ENCODE assay signal across 23 cellular contexts in the genomic region with DNA sequence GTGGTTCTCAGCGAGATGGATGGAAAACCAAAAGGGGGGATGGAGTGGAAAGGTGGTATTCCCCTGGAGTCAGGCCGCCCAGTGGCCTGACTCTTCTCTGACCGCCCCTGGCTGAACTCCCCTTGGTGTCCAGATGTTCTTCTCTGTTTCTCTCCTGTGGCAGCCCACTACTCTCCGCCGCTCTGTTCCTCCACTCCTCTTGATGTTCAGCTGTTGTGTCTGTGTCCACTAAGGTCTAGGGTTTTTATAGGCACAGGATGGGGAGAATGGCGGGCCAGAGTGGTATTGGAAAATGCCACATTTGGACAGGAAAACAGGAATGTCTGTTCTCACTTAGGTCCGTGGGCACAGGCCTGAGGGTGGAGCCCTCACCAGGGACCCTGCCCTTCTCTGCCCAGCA.
A peak's percentile ranks its signal among the peaks of the same experiment; 100 is the strongest.
DNase-seq lines count a peak whose midpoint lies in the region; ATAC-seq, FAIRE-seq and TF ChIP-seq lines count a peak whose summit lies in the region.
"Had no signal": no experiment of that assay in that cellular context is flagged by ENCODE, and none has a peak within 500 bp of the region (broad histone marks: within the 10 kb centered on the region; RNA-seq: fewer than 3 reads in every experiment).

No MANE protein-coding gene starts in this region.

- H3K9me3 Mint-ChIP-seq in astrocyte (ENCODE audit: unreplicated experiment) = no peaks in the 10 kb centered on the region

- CTCF ChIA-PET in H1 (lab: Charles Lee; ENCODE audit: partially characterized antibody) = no interaction called here

- H3K27ac ChIP-seq in astrocyte (ENCODE audit: low read depth, low read length) = no peak overlapping the region
- H3K27ac ChIP-seq in H1 (ENCODE audit: low read depth, low read length) = no peak overlapping the region
- H3K27ac ChIP-seq in neuronal stem cell (replicated peaks; ENCODE audit: low read length) = no peak overlapping the region
- H3K27ac ChIP-seq in trophoblast cell (ENCODE audit: low read depth, low read length) = no peak overlapping the region
- no peak overlapping the region for H3K27ac ChIP-seq in right cardiac atrium (ENCODE audit: low read length)
- H3K27ac ChIP-seq: BLaER1 had no signal

- H3K4me1 ChIP-seq in astrocyte (ENCODE audit: insufficient read depth, low read length) (no peaks in the 10 kb centered on the region), H1 (replicated peaks in 1 of 4; ENCODE audit: control insufficient read depth in 3 of 4, insufficient read depth in 4 of 4, low read length in 3 of 4) (no peaks in the 10 kb centered on the region), neuronal stem cell (ENCODE audit: control insufficient read depth in 2 of 2, insufficient read depth in 1 of 2, low read depth in 1 of 2, low read length in 2 of 2) (no peaks in the 10 kb centered on the region), trophoblast cell (ENCODE audit: control insufficient read depth in 1 of 2, insufficient read depth in 2 of 2, low read length in 2 of 2) (peaks cover 0 to 2% of the 10 kb centered on the region in 2 experiments), right cardiac atrium (ENCODE audit: control insufficient read depth, insufficient read depth, low read length) (no peaks in the 10 kb centered on the region)
- H3K4me1 ChIP-seq: BE2C, BLaER1 had no signal

- H3K36me3 Mint-ChIP-seq in astrocyte (ENCODE audit: low read depth, unreplicated experiment) = no peaks in the 10 kb centered on the region
- H3K36me3 Mint-ChIP-seq: CD14-positive monocyte; CD4-positive, alpha-beta memory T cell; CD4-positive, CD25-positive, alpha-beta regulatory T cell; CD8-positive, alpha-beta memory T cell had no signal

- 94% methylated on average over 7 of the region's 7 CpGs; no CpG with 5 or more reads in 1 of the 2 experiments for WGBS in H1 (ENCODE audit: extremely low coverage in 1 of 2, insufficient coverage in 1 of 2, insufficient read length in 1 of 2, insufficient replicate concordance in 2 of 2, low coverage in 1 of 2, low lambda C conversion rate in 2 of 2, missing lambda C conversion rate in 1 of 2), 2 experiments
- WGBS in neuronal stem cell (ENCODE audit: extremely low coverage in 2 of 2, insufficient read length in 2 of 2, insufficient replicate concordance in 1 of 2), 2 donors = no CpG with 5 or more reads among the region's 7 CpGs
- WGBS in trophoblast cell (ENCODE audit: extremely low coverage, insufficient coverage, insufficient read length) = no CpG with 5 or more reads among the region's 7 CpGs
- 89% methylated on average over 7 of the region's 7 CpGs for WGBS in right cardiac atrium

- no peak overlapping the region for H3K9ac ChIP-seq in astrocyte (ENCODE audit: low read length)
- H3K9ac ChIP-seq in H1 (replicated peaks in 1 of 4; ENCODE audit: extremely low read depth in 1 of 4, low read depth in 3 of 4, low read length in 3 of 4) = no peak overlapping the region
- H3K9ac ChIP-seq in neuronal stem cell (ENCODE audit: low read depth, low read length, poor library complexity) = no peak overlapping the region
- H3K9ac ChIP-seq in trophoblast cell (ENCODE audit: low read length) = no peak overlapping the region
- H3K9ac ChIP-seq: BLaER1 had no signal

- H3K18ac ChIP-seq in H1 (ENCODE audit: extremely low read depth, low read length) (no peak overlapping the region), neuronal stem cell (ENCODE audit: low read length) (peak overlapping the region; percentile 48), trophoblast cell (ENCODE audit: low read length) (no peak overlapping the region)

- no peak overlapping the region for H4K5ac ChIP-seq in H1 (ENCODE audit: insufficient read length, low read depth, low read length)

- DNase-seq in astrocyte (ENCODE audit: low read depth) (no peak), H1 (ENCODE audit: low read depth in 1 of 2, low spot score in 2 of 2) (no peak), neuronal stem cell (ENCODE audit: low spot score) (no peak), trophoblast cell (no peak), hepatic stellate cell (ENCODE audit: low spot score) (no peak), NCI-H1105 (lab: John Stamatoyannopoulos, UW) (no peak), retina (no peak), right cardiac atrium (no peak)
- DNase-seq: 8988T; ACHN; BE2C; C1 segment of cervical spinal cord; CD4-positive, alpha-beta memory T cell; CD4-positive, CD25-positive, alpha-beta regulatory T cell; CD8-positive, alpha-beta memory T cell; COR-L47; DMS79 treated with DMSO at 0.1 percent for 48 hours; GF-D8 had no signal

- H4K12ac ChIP-seq in trophoblast cell (ENCODE audit: low read depth, low read length) = no peak overlapping the region

- intact Hi-C loops in right cardiac atrium (cut with DNase I) = no loop called here

- H3K79me1 ChIP-seq in H1 (ENCODE audit: low read depth, low read length) = no peaks in the 10 kb centered on the region
- H3K79me1 ChIP-seq in neuronal stem cell (ENCODE audit: low read depth, low read length) = no peaks in the 10 kb centered on the region
- H3K79me1 ChIP-seq in trophoblast cell (ENCODE audit: low read length) = peaks cover 2% of the 10 kb centered on the region

- no peak overlapping the region for H2BK20ac ChIP-seq in H1 (ENCODE audit: low read length)

- no peak for TF ChIP-seq POLR2A in H1 (IDR thresholded peaks at IDR 0.05; ENCODE audit: control extremely low read depth in 1 of 2, low read depth in 2 of 2, low read length in 2 of 2)

- TF ChIP-seq EP300 in H1 (IDR thresholded peaks at IDR 0.05; ENCODE audit: borderline replicate concordance in 1 of 2, low read depth in 2 of 2, low read length in 2 of 2) = no peak

- H2BK5ac ChIP-seq in H1 (ENCODE audit: low read depth, low read length) = no peak overlapping the region
- no peak overlapping the region for H2BK5ac ChIP-seq in neuronal stem cell (ENCODE audit: low read length)
- H2BK5ac ChIP-seq in trophoblast cell (ENCODE audit: low read depth, low read length, poor library complexity) = peak overlapping the region; percentile 44

- H3K14ac ChIP-seq in H1 (ENCODE audit: insufficient read length) (no peak overlapping the region), neuronal stem cell (ENCODE audit: low read length) (no peak overlapping the region), trophoblast cell (ENCODE audit: low read length) (peak overlapping the region; percentile 6)

- H3K9me3 ChIP-seq in astrocyte (ENCODE audit: insufficient read depth, low read depth, low read length) (no peaks in the 10 kb centered on the region), H1 (ENCODE audit: insufficient read depth in 2 of 2, low read depth in 1 of 2, low read length in 1 of 2) (no peaks in the 10 kb centered on the region), neuronal stem cell (replicated peaks in 1 of 2; ENCODE audit: control insufficient read depth in 2 of 2, insufficient read depth in 1 of 2, low read depth in 1 of 2, low read length in 2 of 2) (no peaks in the 10 kb centered on the region), trophoblast cell (ENCODE audit: insufficient read depth, low read depth, low read length) (no peaks in the 10 kb centered on the region), right cardiac atrium (ENCODE audit: control insufficient read depth, low read length) (no peaks in the 10 kb centered on the region)
- H3K9me3 ChIP-seq: BE2C, BLaER1 had no signal

- H4K8ac ChIP-seq in H1 (ENCODE audit: extremely low read depth, insufficient read depth, low read length) (no peak overlapping the region), neuronal stem cell (ENCODE audit: low read depth, low read length) (no peak overlapping the region), trophoblast cell (ENCODE audit: low read depth, low read length) (no peak overlapping the region)

- H3K23ac ChIP-seq in H1 (ENCODE audit: insufficient read length) (no peak overlapping the region), neuronal stem cell (ENCODE audit: low read depth, low read length, poor library complexity) (no peak overlapping the region), trophoblast cell (ENCODE audit: low read length) (no peak overlapping the region)

- peak overlapping the region; percentile 16 for H3K27ac Mint-ChIP-seq in astrocyte (ENCODE audit: unreplicated experiment)
- H3K27ac Mint-ChIP-seq: CD14-positive monocyte; CD4-positive, alpha-beta memory T cell; CD4-positive, CD25-positive, alpha-beta regulatory T cell; CD8-positive, alpha-beta memory T cell had no signal

- H3K4me2 ChIP-seq in astrocyte (ENCODE audit: low read length) (no peak overlapping the region), H1 (ENCODE audit: insufficient read depth in 1 of 2, low read depth in 2 of 2, low read length in 2 of 2) (no peak overlapping the region), neuronal stem cell (ENCODE audit: insufficient read depth, low read length, poor library complexity, severe bottlenecking) (no peak overlapping the region), trophoblast cell (ENCODE audit: low read length) (no peak overlapping the region)
- H3K4me2 ChIP-seq: BLaER1 had no signal

- no peak overlapping the region for H3K4ac ChIP-seq in H1 (replicated peaks; ENCODE audit: insufficient read length, low read depth, low read length)
- H3K4ac ChIP-seq in neuronal stem cell (ENCODE audit: low read length) = no peak overlapping the region
- H3K4ac ChIP-seq in trophoblast cell (ENCODE audit: low read depth, low read length) = no peak overlapping the region

- no peak for TF ChIP-seq RAD21 in H1 (IDR thresholded peaks at IDR 0.05 in 1 of 2, conservative IDR thresholded peaks at IDR 0.05 in 1 of 2; ENCODE audit: low read depth in 2 of 2, low read length in 2 of 2)

- H2BK12ac ChIP-seq in H1 (ENCODE audit: low read depth, low read length) = no peak overlapping the region
- no peak overlapping the region for H2BK12ac ChIP-seq in neuronal stem cell (ENCODE audit: low read length)
- peak overlapping the region; percentile 5 for H2BK12ac ChIP-seq in trophoblast cell (ENCODE audit: low read length)

- H2BK120ac ChIP-seq in H1 (replicated peaks; ENCODE audit: low read depth, low read length) = no peak overlapping the region
- H2BK120ac ChIP-seq in neuronal stem cell (ENCODE audit: low read depth, low read length) = no peak overlapping the region
- H2BK120ac ChIP-seq in trophoblast cell (ENCODE audit: insufficient read depth, low read length, poor library complexity) = peak overlapping the region; percentile 28

- H4K91ac ChIP-seq in H1 (replicated peaks; ENCODE audit: insufficient read length, low read length) (no peak overlapping the region), neuronal stem cell (ENCODE audit: low read depth, low read length, poor library complexity) (no peak overlapping the region), trophoblast cell (ENCODE audit: low read depth, low read length) (peak overlapping the region; percentile 64)

- H3K23me2 ChIP-seq in H1 (ENCODE audit: low read depth, low read length) = peaks cover 3% of the 10 kb centered on the region

- H2AFZ ChIP-seq in astrocyte (ENCODE audit: low read depth, low read length) (no peak overlapping the region), H1 (ENCODE audit: low read length) (peak overlapping the region; percentile 68; the same call in 1 of the 2 replicates), neuronal stem cell (ENCODE audit: low read length) (no peak overlapping the region), trophoblast cell (ENCODE audit: insufficient read depth, low read length, poor library complexity) (no peak overlapping the region)

- H3K4me1 Mint-ChIP-seq in astrocyte (ENCODE audit: low read depth, unreplicated experiment) = peaks cover 10% of the 10 kb centered on the region
- H3K4me1 Mint-ChIP-seq: CD14-positive monocyte; CD4-positive, alpha-beta memory T cell; CD4-positive, CD25-positive, alpha-beta regulatory T cell; CD8-positive, alpha-beta memory T cell had no signal

- no peaks in the 10 kb centered on the region for H3K27me3 Mint-ChIP-seq in astrocyte (ENCODE audit: low read depth, unreplicated experiment)
- H3K27me3 Mint-ChIP-seq: CD4-positive, alpha-beta memory T cell; CD4-positive, CD25-positive, alpha-beta regulatory T cell; CD8-positive, alpha-beta memory T cell had no signal

- H2AK5ac ChIP-seq in H1 (ENCODE audit: low read depth, low read length) = no peak overlapping the region
- no peak overlapping the region for H2AK5ac ChIP-seq in neuronal stem cell (ENCODE audit: low read depth, low read length)
- peak overlapping the region; percentile 23 for H2AK5ac ChIP-seq in trophoblast cell (ENCODE audit: low read length)

- H2BK15ac ChIP-seq in H1 (ENCODE audit: low read length) (no peak overlapping the region), neuronal stem cell (ENCODE audit: low read length) (no peak overlapping the region)

- no peaks in the 10 kb centered on the region for H3K27me3 ChIP-seq in astrocyte (ENCODE audit: insufficient read depth, low read length)
- H3K27me3 ChIP-seq in H1 (replicated peaks in 1 of 4; ENCODE audit: control insufficient read depth in 3 of 4, extremely low read depth in 1 of 4, insufficient read depth in 3 of 4, low read length in 3 of 4) = no peaks in the 10 kb centered on the region
- no peaks in the 10 kb centered on the region for H3K27me3 ChIP-seq in neuronal stem cell (ENCODE audit: control insufficient read depth in 3 of 3, insufficient read depth in 3 of 3, low read depth in 1 of 3, low read length in 3 of 3)
- H3K27me3 ChIP-seq in trophoblast cell (ENCODE audit: insufficient read depth, low read length) = no peaks in the 10 kb centered on the region
- H3K27me3 ChIP-seq in right cardiac atrium (ENCODE audit: control insufficient read depth, insufficient read depth) = no peaks in the 10 kb centered on the region
- H3K27me3 ChIP-seq: BE2C, BLaER1 had no signal

- POLR2A ChIA-PET in H1 (lab: Charles Lee; ENCODE audit: partially characterized antibody) = no interaction called here

- H4K20me1 ChIP-seq in astrocyte (ENCODE audit: insufficient read depth, low read length) (no peaks in the 10 kb centered on the region), H1 (replicated peaks in 1 of 2; ENCODE audit: control insufficient read depth in 1 of 2, insufficient read depth in 2 of 2, low read length in 2 of 2) (no peaks in the 10 kb centered on the region)
- H4K20me1 ChIP-seq: BLaER1 had no signal

- H3K79me2 ChIP-seq in astrocyte (ENCODE audit: insufficient read depth, low read length) = no peaks in the 10 kb centered on the region
- H3K79me2 ChIP-seq in H1 (ENCODE audit: control insufficient read depth in 1 of 2, insufficient read depth in 2 of 2, low read length in 2 of 2) = no peaks in the 10 kb centered on the region
- H3K79me2 ChIP-seq in trophoblast cell (ENCODE audit: control insufficient read depth, insufficient read depth, low read length, poor library complexity) = no peaks in the 10 kb centered on the region

- no peak for ATAC-seq in right cardiac atrium

- H3K4me3 Mint-ChIP-seq in astrocyte (ENCODE audit: unreplicated experiment) = no peak overlapping the region
- H3K4me3 Mint-ChIP-seq: CD14-positive monocyte; CD4-positive, alpha-beta memory T cell; CD4-positive, CD25-positive, alpha-beta regulatory T cell; CD8-positive, alpha-beta memory T cell had no signal

- FAIRE-seq in astrocyte (lab: Jason Lieb, UNC) (no peak), H1 (lab: Jason Lieb, UNC) (no peak)
- FAIRE-seq: A204.1, G401.6, GM12891 had no signal

- no peak overlapping the region for H3K4me3 ChIP-seq in astrocyte (ENCODE audit: insufficient read depth, low read depth, low read length)
- H3K4me3 ChIP-seq in H1 (ENCODE audit: extremely low read depth in 1 of 4, insufficient read depth in 2 of 4, low read depth in 3 of 4, low read length in 4 of 4) = no peak overlapping the region
- no peak overlapping the region for H3K4me3 ChIP-seq in neuronal stem cell (ENCODE audit: low read length in 2 of 2)
- H3K4me3 ChIP-seq in trophoblast cell (ENCODE audit: low read depth, low read length) = no peak overlapping the region
- H3K4me3 ChIP-seq in right cardiac atrium (ENCODE audit: low read length) = no peak overlapping the region
- H3K4me3 ChIP-seq: BLaER1 had no signal

- no peak overlapping the region for H3K56ac ChIP-seq in H1 (replicated peaks; ENCODE audit: insufficient read length, low read depth, low read length)

- H3K36me3 ChIP-seq in astrocyte (ENCODE audit: insufficient read depth, low read length) (no peaks in the 10 kb centered on the region), H1 (ENCODE audit: control insufficient read depth in 2 of 4, insufficient read depth in 4 of 4, low read length in 3 of 4) (no peaks in the 10 kb centered on the region), neuronal stem cell (replicated peaks in 1 of 2; ENCODE audit: control insufficient read depth in 2 of 2, insufficient read depth in 2 of 2, low read length in 2 of 2) (no peaks in the 10 kb centered on the region), trophoblast cell (ENCODE audit: control insufficient read depth in 1 of 2, insufficient read depth in 2 of 2, low read length in 2 of 2) (no peaks in the 10 kb centered on the region)
- H3K36me3 ChIP-seq: BE2C, BLaER1 had no signal

- TF ChIP-seq CTCF in astrocyte (IDR thresholded peaks at IDR 0.05; ENCODE audit: insufficient read depth, low read depth, low read length) (no peak), H1 (IDR thresholded peaks at IDR 0.05; ENCODE audit: control extremely low read depth in 1 of 3, insufficient read depth in 1 of 3, low read depth in 1 of 3, low read length in 3 of 3) (no peak)
